8 cellular contexts compared by ENCODE assay signal in the genomic region with DNA sequence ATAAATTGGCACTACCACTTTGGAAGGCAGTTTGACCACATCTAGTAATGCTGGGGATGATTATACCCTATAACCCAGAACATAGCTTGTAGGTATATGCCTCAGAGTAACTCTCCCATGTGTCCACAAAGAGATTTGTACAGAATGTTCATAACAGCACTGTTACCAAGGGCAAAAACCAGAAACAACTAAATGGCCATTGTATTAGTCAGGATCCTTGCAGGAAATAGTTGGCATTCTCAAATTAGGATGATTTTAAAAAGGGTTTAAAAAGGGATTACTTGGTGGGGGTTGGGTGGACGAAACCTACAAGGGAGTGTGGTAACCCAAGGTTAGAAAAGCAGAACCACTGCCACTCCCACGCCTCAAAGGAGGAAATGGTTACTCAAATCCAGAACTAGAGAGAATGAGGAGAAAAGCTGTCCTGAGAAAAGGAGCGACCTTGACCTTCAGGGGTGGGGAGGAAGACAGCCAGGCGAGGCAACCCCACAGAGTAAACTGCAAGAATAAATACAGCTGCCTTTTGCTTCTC. TPM values are rescaled to one million over a fixed set of nuclear protein-coding genes. Genes with fewer than 3 reads are reported as not detected.
DNase-seq lines count a peak whose midpoint lies in the region; ATAC-seq and TF ChIP-seq lines count a peak whose summit lies in the region.

No MANE protein-coding gene starts in this region.

- CTCF ChIA-PET in BJ (lab: Yijun Ruan, JAX) (interaction anchor here (0.7 kb wide), 1 partner anchor 12 kb away, joined by 3 read pairs; no protein-coding TSS in a partner anchor), WTC11 (lab: Charles Lee) (no interaction called here)

- POLR2A ChIA-PET in BJ (lab: Charles Lee), result no interaction called here
- POLR2A ChIA-PET in WTC11 (lab: Charles Lee), result no interaction called here

- DNase-seq in BJ (ENCODE audit: low read depth) (peak; percentile 76), HCEC 1CT (peak; percentile 88), WTC11 (ENCODE audit: low spot score) (no peak), foreskin melanocyte (peak; percentile 70), thoracic aorta (ENCODE audit: low spot score) (no peak), activated gamma-delta T cell treated with Interleukin-2 at 50 U/mL for 16 hours (no peak), epidermal melanocyte (ENCODE audit: insufficient read length, low spot score) (no peak)
- no peak for DNase-seq in activated effector memory CD4-positive, alpha-beta T cell treated with anti-CD3 and anti-CD28 coated beads, Interleukin-2, amount 50 U/mL, for 16 hours

- ATAC-seq in WTC11 (no peak), thoracic aorta (ENCODE audit: insufficient number of reproducible peaks, low FRiP score, low read depth) (peak; percentile 43)

- no peaks in the 10 kb centered on the region for H3K9me3 ChIP-seq in thoracic aorta

- H3K9me3 Mint-ChIP-seq in WTC11, result 0 out of 2 replicates have a peak, but pooled peaks cover 3% of the 10 kb centered on the region

- no peaks in the 10 kb centered on the region for H3K36me3 ChIP-seq in BJ (ENCODE audit: control insufficient read depth, insufficient read depth, low read length)
- H3K36me3 ChIP-seq in thoracic aorta, result no peaks in the 10 kb centered on the region

- H3K27ac Mint-ChIP-seq in WTC11, result no peak overlapping the region

- peaks cover 16% of the 10 kb centered on the region for H3K4me1 Mint-ChIP-seq in WTC11

- H3K4me3 ChIP-seq in BJ (ENCODE audit: low read depth, low read length), result no peak overlapping the region; the same call in 1 of the 2 replicates
- H3K4me3 ChIP-seq in thoracic aorta, result peak overlapping the region; percentile 82

- peak overlapping the region; percentile 71 to 85 for H3K27ac ChIP-seq in thoracic aorta

- peaks cover 4% of the 10 kb centered on the region; the same call in 1 of the 2 replicates for H3K27me3 Mint-ChIP-seq in WTC11 (ENCODE audit: low read depth)

- peak overlapping the region; percentile 96; the same call in 1 of the 2 replicates for H3K4me3 Mint-ChIP-seq in WTC11

- TF ChIP-seq CTCF in BJ (IDR thresholded peaks at IDR 0.05; ENCODE audit: insufficient read depth, low read depth, low read length) (no peak), WTC11 (IDR thresholded peaks at IDR 0.05) (no peak), thoracic aorta (IDR thresholded peaks at IDR 0.05) (no peak)

- no peaks in the 10 kb centered on the region for H3K27me3 ChIP-seq in BJ (ENCODE audit: control insufficient read depth, insufficient read depth, low read length)
- no peaks in the 10 kb centered on the region for H3K27me3 ChIP-seq in thoracic aorta (replicated peaks; ENCODE audit: insufficient read depth)

- peaks cover 19 to 43% of the 10 kb centered on the region in 2 donors for H3K4me1 ChIP-seq in thoracic aorta (ENCODE audit: control insufficient read depth in 1 of 2, low read depth in 2 of 2)

- no peaks in the 10 kb centered on the region for H3K36me3 Mint-ChIP-seq in WTC11

TF ChIP-seq in WTC11, 78 proteins besides CTCF, POLR2A, EP300 and RAD21:
- TF ChIP-seq ZNF317 (CRISPR knock-in tag; IDR thresholded peaks at IDR 0.05; ENCODE audit: borderline replicate concordance, low read depth), result no peak
- TF ChIP-seq ESRRA (CRISPR knock-in tag; IDR thresholded peaks at IDR 0.05; ENCODE audit: borderline replicate concordance), result no peak
- no peak for TF ChIP-seq ZNF121 (CRISPR knock-in tag; IDR thresholded peaks at IDR 0.05)
- TF ChIP-seq, protein P1, sequence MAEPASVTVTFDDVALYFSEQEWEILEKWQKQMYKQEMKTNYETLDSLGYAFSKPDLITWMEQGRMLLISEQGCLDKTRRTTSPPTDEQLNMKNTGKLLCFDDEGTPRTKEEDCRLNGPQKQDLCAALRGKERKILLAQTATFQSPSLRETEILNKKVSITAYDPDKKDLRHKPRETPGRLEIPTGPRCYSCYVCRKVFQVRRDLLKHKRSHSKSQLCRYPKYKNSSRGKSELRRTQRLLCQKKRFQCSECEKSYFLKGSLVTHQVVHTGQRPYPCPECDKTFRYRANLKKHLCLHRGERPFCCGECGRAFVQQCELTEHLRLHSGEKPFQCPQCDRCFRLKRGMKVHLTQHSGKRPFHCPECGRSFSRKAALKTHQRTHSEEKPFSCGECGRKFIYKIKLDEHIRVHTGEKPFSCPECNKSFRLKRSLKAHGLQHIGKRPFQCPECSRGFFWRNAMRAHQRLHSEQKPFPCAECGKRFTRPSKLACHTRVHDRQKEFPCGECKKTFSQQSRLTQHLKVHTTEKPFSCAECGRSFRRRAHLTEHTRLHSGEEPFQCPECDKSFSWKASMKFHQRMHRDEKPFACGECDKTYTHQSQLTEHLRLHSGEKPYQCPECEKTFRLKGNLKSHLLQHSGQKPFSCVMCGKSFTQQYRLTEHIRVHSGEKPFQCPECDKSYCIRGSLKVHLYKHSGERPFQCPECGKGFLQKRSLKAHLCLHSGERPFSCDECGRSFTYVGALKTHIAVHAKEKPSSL (CRISPR knock-in tag; conservative IDR thresholded peaks at IDR 0.05), result no peak
- no peak for TF ChIP-seq IRF1 (CRISPR knock-in tag; IDR thresholded peaks at IDR 0.05)
- TF ChIP-seq NFE2L1 (CRISPR knock-in tag; IDR thresholded peaks at IDR 0.05), result no peak
- TF ChIP-seq CREB1 (CRISPR knock-in tag; IDR thresholded peaks at IDR 0.05), result no peak
- no peak for TF ChIP-seq MAX (CRISPR knock-in tag; IDR thresholded peaks at IDR 0.05)
- no peak for TF ChIP-seq ZNF423 (CRISPR knock-in tag; IDR thresholded peaks at IDR 0.05)

RNA-seq across cellular contexts. Expression of gene CPPED1, which starts 2.1 kb away (rescaled TPM):
- polyA plus RNA-seq in BJ (2011; rRNA removed), result 24.1 and 33.6 TPM in 2 replicates
- polyA minus RNA-seq in BJ (2011; rRNA and poly(A)+ RNA removed), result 24.4 and 30.3 TPM in 2 replicates
- total RNA-seq in WTC11 (2021), result 7.7 to 9.2 TPM (median 8.8 TPM) in 3 replicates
- total RNA-seq in thoracic aorta, result 10 to 100 TPM; 14.8 to 38.4 TPM

Comparison
In these comparisons a context has a peak if more than half of its experiments do, and no peak if none do; other contexts are left out.
1. DNase-seq: peak in BJ (single experiment), HCEC 1CT (single experiment) and foreskin melanocyte (single experiment); none in WTC11 (single experiment), thoracic aorta (single experiment), activated gamma-delta T cell treated with Interleukin-2 at 50 U/mL for 16 hours (single experiment), activated effector memory CD4-positive, alpha-beta T cell treated with anti-CD3 and anti-CD28 coated beads, Interleukin-2, amount 50 U/mL, for 16 hours (single experiment) and epidermal melanocyte (single experiment).